16 cellular contexts compared by ENCODE assay signal in genomic region chr12:27964123-27964522, GRCh38. TPM values are rescaled to one million over a fixed set of nuclear protein-coding genes. Genes with fewer than 3 reads are reported as not detected.
"Had no signal": no experiment of that assay in that cellular context is flagged by ENCODE, and none has a peak within 500 bp of the region (broad histone marks: within the 10 kb centered on the region; RNA-seq: fewer than 3 reads in every experiment).

No MANE protein-coding gene starts in this region.

- H3K27ac ChIP-seq: neural progenitor cell, ovary, WERI-Rb-1 had no signal

- H3K36me3 ChIP-seq: neural progenitor cell, ovary, WERI-Rb-1 had no signal

- ATAC-seq: activated CD8-positive, alpha-beta T cell treated with anti-CD3 and anti-CD28 coated beads for 36 hours; activated naive CD4-positive, alpha-beta T cell treated with anti-CD3 and anti-CD28 coated beads, Interleukin-2, amount 50 U/mL, for 72 hours; left colon; sciatic nerve had no signal

- H3K9ac ChIP-seq: neural progenitor cell had no signal

- H3K27me3 ChIP-seq: ovary had no signal

- DNase-seq: activated CD4-positive, alpha-beta T cell treated with anti-CD3 and anti-CD28 coated beads for 4 hours; activated CD8-positive, alpha-beta T cell treated with anti-CD3 and anti-CD28 coated beads for 36 hours; activated effector memory CD4-positive, alpha-beta T cell treated with anti-CD3 and anti-CD28 coated beads, Interleukin-2, amount 50 U/mL, for 16 hours; activated T-cell treated with anti-CD3 and anti-CD28 coated beads, Interleukin-2, amount 50 U/mL, for 48 hours; central memory CD4-positive, alpha-beta T cell; effector CD8-positive, alpha-beta T cell; head of caudate nucleus; left colon; ovary; stimulated activated CD4-positive, alpha-beta T cell treated with anti-CD3 and anti-CD28 coated beads, Interleukin-12 subunit alpha, Interleukin-12 subunit beta, amount 100 ng/mL, for 4 hours; stimulated activated CD4-positive, alpha-beta T cell treated with anti-CD3 and anti-CD28 coated beads, Interleukin-2, amount 100 ng/mL, for 24 hours; WERI-Rb-1 had no signal

- H2AFZ ChIP-seq: neural progenitor cell had no signal

- H3K4me2 ChIP-seq: neural progenitor cell had no signal

- H3K9me3 ChIP-seq: ovary had no signal

- H3K4me3 ChIP-seq: neural progenitor cell, ovary had no signal

RNA-seq across cellular contexts. Expression of gene PTHLH, which starts 8.4 kb away (rescaled TPM):
- total RNA-seq: activated CD8-positive, alpha-beta T cell treated with anti-CD3 and anti-CD28 coated beads for 36 hours; activated naive CD4-positive, alpha-beta T cell treated with anti-CD3 and anti-CD28 coated beads, Interleukin-2, amount 50 U/mL, for 72 hours; frontal cortex; left colon had no signal
